In genomic region chr3:58214484-58215316, GRCh38 we compare ENCODE assay signal across 9 cellular contexts. TPM values are rescaled to one million over a fixed set of nuclear protein-coding genes. Genes with fewer than 3 reads are reported as not detected.
DNase-seq lines count a peak whose midpoint lies in the region; ATAC-seq lines count a peak whose summit lies in the region.
"Had no signal": no experiment of that assay in that cellular context is flagged by ENCODE, and none has a peak within 500 bp of the region (broad histone marks: within the 10 kb centered on the region; RNA-seq: fewer than 3 reads in every experiment).

No MANE protein-coding gene starts in this region.

- H3K4me1 ChIP-seq in mesenchymal stem cell (ENCODE audit: control insufficient read depth, insufficient read depth, low read depth, low read length) = peaks cover 6% of the 10 kb centered on the region

- no peaks in the 10 kb centered on the region for H3K79me1 ChIP-seq in mesenchymal stem cell (replicated peaks; ENCODE audit: low read length, poor library complexity, severe bottlenecking)

- no peak overlapping the region for H2BK15ac ChIP-seq in mesenchymal stem cell (ENCODE audit: low read depth, poor library complexity, severe bottlenecking)

- peak; percentile 80 for ATAC-seq in GM19397 (IDR thresholded peaks at IDR 0.05; ENCODE audit: unreplicated experiment)
- peak; percentile 78 for ATAC-seq in HG03354 (IDR thresholded peaks at IDR 0.05; ENCODE audit: poor library complexity, severe bottlenecking, unreplicated experiment)

- H2BK5ac ChIP-seq in mesenchymal stem cell (ENCODE audit: low read depth, low read length, poor library complexity, severe bottlenecking) = no peak overlapping the region

- H3K36me3 ChIP-seq in mesenchymal stem cell (ENCODE audit: control insufficient read depth in 1 of 2, insufficient read depth in 2 of 2, low read depth in 1 of 2, low read length in 2 of 2) (no peaks in the 10 kb centered on the region), MG63 (no peaks in the 10 kb centered on the region)

- H2BK120ac ChIP-seq in mesenchymal stem cell (ENCODE audit: low read depth, low read length) = no peak overlapping the region

- no peak overlapping the region for H3K4me2 ChIP-seq in mesenchymal stem cell (ENCODE audit: low read length, poor library complexity, severe bottlenecking)

- peak; percentile 21 for DNase-seq in GM04503 (ENCODE audit: low read depth)
- DNase-seq in activated CD4-positive, CD25-positive, alpha-beta regulatory T cell treated with anti-CD3 and anti-CD28 coated beads, Interleukin-2, amount 50 U/mL, for 72 hours = peak; percentile 35
- peak; percentile 33 for DNase-seq in mesenchymal stem cell
- no peak for DNase-seq in ACHN
- DNase-seq in NCI-H526 (lab: John Stamatoyannopoulos, UW) = no peak
- DNase-seq in MG63 = no peak

- H3K27me3 ChIP-seq in mesenchymal stem cell (ENCODE audit: control insufficient read depth in 1 of 2, insufficient read depth in 1 of 2, low read length in 2 of 2) (peaks cover 0 to 39% of the 10 kb centered on the region in 2 experiments), MG63 (no peaks in the 10 kb centered on the region)

- WGBS in mesenchymal stem cell = 75% methylated on average over 6 of the region's 7 CpGs

- H3K27ac ChIP-seq in mesenchymal stem cell (ENCODE audit: low read length, poor library complexity, severe bottlenecking) = no peak overlapping the region
- H3K27ac ChIP-seq: SK-N-MC had no signal

- no peak overlapping the region for H3K4me3 ChIP-seq in mesenchymal stem cell (ENCODE audit: insufficient read depth in 1 of 2, low read depth in 1 of 2, low read length in 2 of 2)
- no peak overlapping the region for H3K4me3 ChIP-seq in MG63
- H3K4me3 ChIP-seq: SK-N-MC had no signal

- H3K4ac ChIP-seq in mesenchymal stem cell (ENCODE audit: low read depth in 1 of 2, low read length in 2 of 2) = no peak overlapping the region

- H2BK12ac ChIP-seq in mesenchymal stem cell (ENCODE audit: low read length in 2 of 2) = no peak overlapping the region

- H2AK5ac ChIP-seq in mesenchymal stem cell (ENCODE audit: low read length, severe bottlenecking) = no peak overlapping the region

- H4K8ac ChIP-seq in mesenchymal stem cell (ENCODE audit: low read length) = no peak overlapping the region

- no peak overlapping the region for H3K23ac ChIP-seq in mesenchymal stem cell (ENCODE audit: low read length in 2 of 2)

- no peak overlapping the region for H3K9ac ChIP-seq in mesenchymal stem cell (ENCODE audit: low read length)

- no peak overlapping the region for H3K14ac ChIP-seq in mesenchymal stem cell (ENCODE audit: low read length in 2 of 2)

- in situ Hi-C loops in ACHN (cut with HindIII; ENCODE audit: low pct_ligation_motif_present, low pct_unique_long_range_greater_than_20kb, low sequenced_read_pairs) = no loop called here

- no peak overlapping the region for H4K91ac ChIP-seq in mesenchymal stem cell (ENCODE audit: low read length)

- H2AFZ ChIP-seq in mesenchymal stem cell (ENCODE audit: low read depth, low read length) = no peak overlapping the region

- no peaks in the 10 kb centered on the region for H3K9me3 ChIP-seq in mesenchymal stem cell (ENCODE audit: control insufficient read depth, low read length)
- H3K9me3 ChIP-seq in MG63 = no peaks in the 10 kb centered on the region

- H3K18ac ChIP-seq in mesenchymal stem cell (ENCODE audit: low read depth in 1 of 2, low read length in 2 of 2) = no peak overlapping the region

RNA-seq across cellular contexts. Expression of gene DNASE1L3, which starts 3.9 kb away (rescaled TPM):
- polyA plus RNA-seq in mesenchymal stem cell (2013, experiment 1 of 2) = not detected
- not detected for polyA plus RNA-seq in mesenchymal stem cell (2013, experiment 2 of 2)
- not detected in 2 replicates for total RNA-seq in MG63 (2014; rRNA removed; shearing (Covaris generic); ENCODE audit: low replicate concordance)

RNA-seq across cellular contexts. Expression of gene ABHD6, which starts 22.9 kb away (rescaled TPM):
- polyA plus RNA-seq in mesenchymal stem cell (2013, experiment 1 of 2) = 6.8 TPM
- 6.5 TPM for polyA plus RNA-seq in mesenchymal stem cell (2013, experiment 2 of 2)
- total RNA-seq in MG63 (2014; rRNA removed; shearing (Covaris generic); ENCODE audit: low replicate concordance) = 1.9 and 2.1 TPM in 2 replicates

Comparison
In these comparisons a context has a peak if more than half of its experiments do, and no peak if none do; other contexts are left out.
1. DNase-seq: peak in GM04503 (single experiment), activated CD4-positive, CD25-positive, alpha-beta regulatory T cell treated with anti-CD3 and anti-CD28 coated beads, Interleukin-2, amount 50 U/mL, for 72 hours (single experiment) and mesenchymal stem cell (single experiment); none in ACHN (single experiment), NCI-H526 (0 of 2) and MG63 (single experiment).